Comparison of ENCODE assay signal across 8 cellular contexts in the genomic region with DNA sequence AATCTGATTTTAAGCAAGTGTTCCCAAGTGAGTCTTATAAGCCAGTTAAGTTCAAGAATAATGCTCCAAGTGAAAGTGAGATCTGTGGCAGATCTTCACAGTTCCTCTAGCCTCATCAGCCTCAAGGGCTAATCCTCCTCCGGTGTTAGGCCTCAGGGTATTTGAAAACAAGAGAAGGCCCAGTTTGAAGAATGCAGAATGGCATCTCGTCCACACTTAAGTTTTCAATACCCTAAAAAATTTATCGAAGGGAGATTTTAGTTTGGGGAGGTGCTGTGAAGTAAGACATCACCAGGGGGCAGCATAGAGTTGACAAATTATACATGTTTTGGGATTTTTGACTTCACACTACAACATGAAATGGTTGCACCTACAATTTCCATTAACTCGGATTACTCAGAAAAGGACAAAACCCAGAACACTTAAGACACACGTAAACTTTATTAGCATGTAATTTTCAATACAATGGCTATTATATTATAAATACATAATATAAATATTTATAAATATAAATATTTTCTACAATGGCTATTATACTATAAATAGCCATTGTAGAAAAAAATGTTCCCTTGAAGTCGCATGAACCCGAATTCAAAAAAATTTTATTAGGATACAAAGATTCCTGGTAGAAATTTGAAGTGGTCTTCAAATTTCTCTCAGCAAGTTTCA. TPM values are rescaled to one million over a fixed set of nuclear protein-coding genes. Genes with fewer than 3 reads are reported as not detected.
DNase-seq lines count a peak whose midpoint lies in the region; ATAC-seq and TF ChIP-seq lines count a peak whose summit lies in the region.

No MANE protein-coding gene starts in this region.

- H3K9me3 Mint-ChIP-seq in CD4-positive, alpha-beta T cell = no peaks in the 10 kb centered on the region
- H3K9me3 Mint-ChIP-seq in brain = no peaks in the 10 kb centered on the region

- TF ChIP-seq CTCF in CD4-positive, alpha-beta T cell (IDR thresholded peaks at IDR 0.05) = peak; percentile 82
- peak; percentile 89 for TF ChIP-seq CTCF in RWPE1 (conservative IDR thresholded peaks at IDR 0.05; ENCODE audit: low read depth)
- peak; percentile 77 to 88 for TF ChIP-seq CTCF in brain (conservative IDR thresholded peaks at IDR 0.05)
- TF ChIP-seq CTCF in liver (IDR thresholded peaks at IDR 0.05; ENCODE audit: low read depth, low read length, missing input control) = peak; percentile 79

- peak; percentile 51 for ATAC-seq in CD4-positive, alpha-beta T cell (ENCODE audit: poor library complexity)
- peak; percentile 40 for ATAC-seq in GM18517 (IDR thresholded peaks at IDR 0.05; ENCODE audit: unreplicated experiment)
- peak; percentile 23 for ATAC-seq in HG03378 (IDR thresholded peaks at IDR 0.05; ENCODE audit: unreplicated experiment)
- ATAC-seq in HG03439 (IDR thresholded peaks at IDR 0.05; ENCODE audit: unreplicated experiment) = no peak

- no peak overlapping the region for H3K4me3 Mint-ChIP-seq in CD4-positive, alpha-beta T cell
- peak overlapping the region; percentile 53 to 76 (median 71) for H3K4me3 Mint-ChIP-seq in brain

- DNase-seq in CD4-positive, alpha-beta T cell = peak in 3 of 10 experiments; percentile 7 to 19 (median 12)
- DNase-seq in RWPE1 (ENCODE audit: low spot score) = peak; percentile 45
- DNase-seq in stromal cell of bone marrow (ENCODE audit: low read depth) = peak; percentile 27

- CTCF ChIA-PET in CD4-positive, alpha-beta T cell (lab: Charles Lee) = interaction anchor here (0.6 to 2.2 kb wide), 3 partner anchors 82 to 217 kb away, joined by 3 to 11 read pairs (median 8); no protein-coding TSS in a partner anchor
- CTCF ChIA-PET in RWPE1 (lab: Yijun Ruan, JAX) = interaction anchor here (0.6 to 5.2 kb wide), 7 partner anchors 10 to 139 kb away, joined by 3 to 62 read pairs (median 5); no protein-coding TSS in a partner anchor

- H3K27ac ChIP-seq in CD4-positive, alpha-beta T cell (ENCODE audit: low read depth, low read length) = no peak overlapping the region
- H3K27ac ChIP-seq in RWPE1 (no peak overlapping the region), liver (ENCODE audit: low read depth in 1 of 2, low read length in 2 of 2) (no peak overlapping the region)

- H3K27me3 ChIP-seq in CD4-positive, alpha-beta T cell (ENCODE audit: control insufficient read depth, insufficient read depth, low read length) = peaks cover 53% of the 10 kb centered on the region
- H3K27me3 ChIP-seq in liver (ENCODE audit: control insufficient read depth in 4 of 4, insufficient read depth in 4 of 4, low read length in 3 of 4) = peaks cover 0 to 10% (median 0%) of the 10 kb centered on the region in 4 donors

- no peaks in the 10 kb centered on the region for H3K36me3 Mint-ChIP-seq in CD4-positive, alpha-beta T cell (ENCODE audit: low read depth)
- no peaks in the 10 kb centered on the region for H3K36me3 Mint-ChIP-seq in brain

- H3K27ac Mint-ChIP-seq in CD4-positive, alpha-beta T cell = no peak overlapping the region
- no peak overlapping the region for H3K27ac Mint-ChIP-seq in brain

- peaks cover 0 to 20% (median 12%) of the 10 kb centered on the region in 4 donors for H3K4me1 ChIP-seq in liver (ENCODE audit: control insufficient read depth in 4 of 4, insufficient read depth in 4 of 4, low read length in 3 of 4)

- no peak overlapping the region for H3K4me3 ChIP-seq in liver (ENCODE audit: low read depth in 1 of 3, low read length in 3 of 3)

- H3K36me3 ChIP-seq in liver (ENCODE audit: control insufficient read depth in 4 of 4, insufficient read depth in 3 of 4, low read depth in 1 of 4, low read length in 3 of 4) = no peaks in the 10 kb centered on the region

- H3K9ac ChIP-seq in liver (ENCODE audit: low read depth in 1 of 2, low read length in 2 of 2) = no peak overlapping the region

- H3K27me3 Mint-ChIP-seq in CD4-positive, alpha-beta T cell = peaks cover 61% of the 10 kb centered on the region
- peaks cover 53% of the 10 kb centered on the region for H3K27me3 Mint-ChIP-seq in brain

- 2% methylated on average over 7 of the region's 7 CpGs for WGBS in liver

- TF ChIP-seq RAD21 in liver (IDR thresholded peaks at IDR 0.05) = peak; percentile 72 to 79

- H3K9me3 ChIP-seq in CD4-positive, alpha-beta T cell (ENCODE audit: control insufficient read depth, low read length) = no peaks in the 10 kb centered on the region
- no peaks in the 10 kb centered on the region for H3K9me3 ChIP-seq in liver (ENCODE audit: control insufficient read depth in 4 of 4, low read length in 3 of 4)

- intact Hi-C loops in CD4-positive, alpha-beta T cell (cut with DNase I, micrococcal nuclease) = loop anchor here (1.0 to 10.0 kb wide), 4 partner anchors 81 to 333 kb away; a partner anchor contains a TSS

- POLR2A ChIA-PET in CD4-positive, alpha-beta T cell (lab: Charles Lee) = no interaction called here
- POLR2A ChIA-PET in RWPE1 (lab: Yijun Ruan, JAX; ENCODE audit: low non-redundant PET) = no interaction called here

- H3K4me1 Mint-ChIP-seq in CD4-positive, alpha-beta T cell (ENCODE audit: low read depth) = peaks cover 23% of the 10 kb centered on the region
- H3K4me1 Mint-ChIP-seq in brain = peaks cover 31% of the 10 kb centered on the region

TF ChIP-seq in liver, 16 proteins besides CTCF, POLR2A, EP300 and RAD21:
- TF ChIP-seq MAX (IDR thresholded peaks at IDR 0.05) (no peak), EGR1 (IDR thresholded peaks at IDR 0.05; ENCODE audit: low read depth in 2 of 2) (no peak)

RNA-seq across cellular contexts. Expression of gene TMEM266, which starts 2.3 kb away (rescaled TPM):
- not detected for total RNA-seq in CD4-positive, alpha-beta T cell
- polyA plus RNA-seq in brain (ENCODE audit: insufficient read depth, low read depth, low replicate concordance) = 1.3 TPM
- total RNA-seq in liver = 1 to 10 TPM in 1 of 2 donors, not detected in 1; 1.3 TPM
- under 1 TPM in 1 of 2 donors, not detected in 1; 0.25 TPM for polyA plus RNA-seq in liver

RNA-seq across cellular contexts. Expression of gene NRG4, which starts 45.2 kb away (rescaled TPM):
- not detected for total RNA-seq in CD4-positive, alpha-beta T cell
- 0.78 TPM for polyA plus RNA-seq in brain (ENCODE audit: insufficient read depth, low read depth, low replicate concordance)
- 1 to 10 TPM in 1 of 2 donors, not detected in 1; 1.3 TPM for total RNA-seq in liver
- polyA plus RNA-seq in liver = 1 to 10 TPM in 1 of 2 donors, under 1 TPM in 1; 0.51 to 1.0 TPM
